ENCODE assay signal across 16 cellular contexts in the genomic region with DNA sequence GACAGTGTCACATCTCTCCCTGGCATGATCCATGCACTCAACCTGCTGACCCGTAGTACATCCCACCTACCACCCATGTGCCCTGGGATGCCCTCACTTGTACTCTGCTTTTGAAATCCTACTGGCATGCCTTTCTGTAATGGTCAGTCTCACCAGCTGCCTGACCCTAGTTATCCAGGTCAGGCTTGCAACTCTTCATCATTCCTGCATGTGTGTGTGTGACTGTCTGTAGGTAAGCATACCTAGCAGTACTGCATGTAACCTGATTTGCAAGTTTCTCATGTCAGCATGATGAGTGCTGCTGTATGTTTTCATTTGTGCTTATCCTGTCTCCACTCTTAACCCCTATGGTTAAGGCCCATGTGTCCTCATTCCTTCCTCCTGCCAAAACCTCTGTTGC.
A peak's percentile ranks its signal among the peaks of the same experiment; 100 is the strongest.
DNase-seq lines count a peak whose midpoint lies in the region; ATAC-seq and TF ChIP-seq lines count a peak whose summit lies in the region.
"Had no signal": no experiment of that assay in that cellular context is flagged by ENCODE, and none has a peak within 500 bp of the region (broad histone marks: within the 10 kb centered on the region; RNA-seq: fewer than 3 reads in every experiment).

No MANE protein-coding gene starts in this region.

- WGBS in IMR-90 (ENCODE audit: extremely low coverage in 2 of 2, insufficient read length in 1 of 2), 2 experiments: no CpG with 5 or more reads among the region's 1 CpG
- 54 to 79% (median 70%) methylated on average over 1 of the region's 1 CpG for WGBS in heart left ventricle, 4 donors

- dilution Hi-C loops in IMR-90 (cut with HindIII; ENCODE audit: low sequenced_read_pairs, unreplicated experiment): no loop called here

- CTCF ChIA-PET in IMR-90 (lab: Yijun Ruan, JAX): no interaction called here

- H4K91ac ChIP-seq in IMR-90 (ENCODE audit: insufficient read depth, low read depth, low read length): no peak overlapping the region

- H3K27ac ChIP-seq in IMR-90 (ENCODE audit: insufficient read depth, low read length) (no peak overlapping the region), caudate nucleus (ENCODE audit: low read depth, low read length) (peak overlapping the region; percentile 21), neural progenitor cell (no peak overlapping the region), heart left ventricle (no peak overlapping the region)

- H2AK9ac ChIP-seq in IMR-90 (replicated peaks; ENCODE audit: low read depth, low read length, poor library complexity): peak overlapping the region; percentile 90

- H4K20me1 ChIP-seq in IMR-90 (ENCODE audit: insufficient read depth, low read length): no peaks in the 10 kb centered on the region
- no peaks in the 10 kb centered on the region for H4K20me1 ChIP-seq in neural progenitor cell (ENCODE audit: low read depth)

- no peak for TF ChIP-seq RAD21 in IMR-90 (IDR thresholded peaks at IDR 0.05; ENCODE audit: low read length)

- H2AFZ ChIP-seq in IMR-90 (replicated peaks; ENCODE audit: low read length, poor library complexity) (peak overlapping the region; percentile 8), neural progenitor cell (replicated peaks) (no peak overlapping the region)
- H2AFZ ChIP-seq: GM23338 had no signal

- no TSS peak for BruUV-seq in IMR-90 (replicated peaks; lab: Mats Ljungman, UMichigan)

- POLR2A ChIA-PET in IMR-90 (lab: Charles Lee; ENCODE audit: unreplicated experiment): no interaction called here

- no peaks in the 10 kb centered on the region for H3K79me1 ChIP-seq in IMR-90 (ENCODE audit: low read depth in 1 of 2, low read length in 2 of 2)

- no peak overlapping the region for H2BK15ac ChIP-seq in IMR-90 (ENCODE audit: low read depth, low read length)

- H3K27ac Mint-ChIP-seq in neural progenitor cell: no peak overlapping the region
- H3K27ac Mint-ChIP-seq in activated T-cell treated with anti-CD3 and anti-CD28 coated beads, Interleukin-2, amount 50 U/mL, for 72 hours: no peak overlapping the region
- H3K27ac Mint-ChIP-seq: B cell; CD4-positive, alpha-beta T cell; GM23338 had no signal

- TF ChIP-seq CTCF in IMR-90 (conservative IDR thresholded peaks at IDR 0.05; ENCODE audit: low read depth, low read length): no peak
- TF ChIP-seq CTCF in neural progenitor cell (IDR thresholded peaks at IDR 0.05): no peak
- TF ChIP-seq CTCF in heart left ventricle (IDR thresholded peaks at IDR 0.05): no peak

- H3K36me3 ChIP-seq in IMR-90 (ENCODE audit: control insufficient read depth, insufficient read depth, low read length) (no peaks in the 10 kb centered on the region), neural progenitor cell (no peaks in the 10 kb centered on the region), heart left ventricle (no peaks in the 10 kb centered on the region)

- H3K4me2 ChIP-seq in IMR-90 (ENCODE audit: low read depth, low read length): no peak overlapping the region
- H3K4me2 ChIP-seq in neural progenitor cell: no peak overlapping the region
- H3K4me2 ChIP-seq: GM23338 had no signal

- H3K4me3 Mint-ChIP-seq in neural progenitor cell: peak overlapping the region; percentile 6
- H3K4me3 Mint-ChIP-seq in activated T-cell treated with anti-CD3 and anti-CD28 coated beads, Interleukin-2, amount 50 U/mL, for 72 hours: no peak overlapping the region
- H3K4me3 Mint-ChIP-seq: B cell, GM23338 had no signal

- H3K9ac ChIP-seq in IMR-90 (ENCODE audit: low read depth, low read length) (no peak overlapping the region), neural progenitor cell (no peak overlapping the region)

- no peaks in the 10 kb centered on the region for H3K27me3 Mint-ChIP-seq in neural progenitor cell (ENCODE audit: insufficient read depth, low read depth)
- peaks cover 35% of the 10 kb centered on the region for H3K27me3 Mint-ChIP-seq in activated T-cell treated with anti-CD3 and anti-CD28 coated beads, Interleukin-2, amount 50 U/mL, for 72 hours (ENCODE audit: low read depth)

- H3K9me3 ChIP-seq in IMR-90 (ENCODE audit: control insufficient read depth, insufficient read depth, low read length): no peaks in the 10 kb centered on the region
- no peaks in the 10 kb centered on the region for H3K9me3 ChIP-seq in neural progenitor cell (ENCODE audit: low read depth)
- H3K9me3 ChIP-seq in heart left ventricle: no peaks in the 10 kb centered on the region

- H3K9me1 ChIP-seq in IMR-90 (ENCODE audit: insufficient read depth, low read length): no peaks in the 10 kb centered on the region

- H3K9me3 Mint-ChIP-seq in neural progenitor cell: no peaks in the 10 kb centered on the region
- peaks cover 0 to 2% of the 10 kb centered on the region in 2 donors for H3K9me3 Mint-ChIP-seq in activated T-cell treated with anti-CD3 and anti-CD28 coated beads, Interleukin-2, amount 50 U/mL, for 72 hours
- H3K9me3 Mint-ChIP-seq: CD4-positive, alpha-beta T cell; GM23338 had no signal

- ATAC-seq in IMR-90 (ENCODE audit: low read depth) (no peak), heart left ventricle (no peak)
- ATAC-seq in activated T-cell treated with anti-CD3 and anti-CD28 coated beads, Interleukin-2, amount 50 U/mL, for 72 hours (replicated peaks in 1 of 2): no peak
- ATAC-seq: GM23338 had no signal

- no peak overlapping the region for H2BK120ac ChIP-seq in IMR-90 (ENCODE audit: low read depth, low read length)

- in situ Hi-C loops in IMR-90 (cut with MboI; ENCODE audit: low sequenced_read_pairs): no loop called here

- no peaks in the 10 kb centered on the region for H3K4me1 ChIP-seq in IMR-90 (ENCODE audit: control insufficient read depth, insufficient read depth, low read length)
- peaks cover 20% of the 10 kb centered on the region for H3K4me1 ChIP-seq in neural progenitor cell
- H3K4me1 ChIP-seq in heart left ventricle: peaks cover 0 to 25% (median 7%) of the 10 kb centered on the region in 12 donors

- H2BK5ac ChIP-seq in IMR-90 (ENCODE audit: low read depth, low read length, poor library complexity, severe bottlenecking): no peak overlapping the region

- no peak overlapping the region for H4K8ac ChIP-seq in IMR-90 (ENCODE audit: low read depth in 2 of 2, low read length in 2 of 2)

- intact Hi-C loops in IMR-90 (cut with micrococcal nuclease): no loop called here
- intact Hi-C loops in heart left ventricle (cut with DNase I): loop anchor here in 1 of 10 donors (10.0 kb wide), 1 partner anchor 57 kb away; no protein-coding TSS in a partner anchor

- H4K5ac ChIP-seq in IMR-90 (ENCODE audit: low read depth, low read length): no peak overlapping the region

- no peak for TF ChIP-seq POLR2A in IMR-90 (IDR thresholded peaks at IDR 0.05; ENCODE audit: low read depth, low read length)
- TF ChIP-seq POLR2A in heart left ventricle (IDR thresholded peaks at IDR 0.05): no peak

- peaks cover 35% of the 10 kb centered on the region for H3K4me1 Mint-ChIP-seq in neural progenitor cell
- peaks cover 9% of the 10 kb centered on the region for H3K4me1 Mint-ChIP-seq in activated T-cell treated with anti-CD3 and anti-CD28 coated beads, Interleukin-2, amount 50 U/mL, for 72 hours (ENCODE audit: low read depth)

- DNase-seq in IMR-90: no peak
- DNase-seq in caudate nucleus (lab: John Stamatoyannopoulos, UW): no peak
- DNase-seq in neural progenitor cell (ENCODE audit: low spot score): no peak
- DNase-seq in NK-92 treated with Interleukin-12 subunit alpha and Interleukin-12 subunit beta, amount 100 ng/mL, for 24 hours (lab: John Stamatoyannopoulos, UW): no peak
- DNase-seq in heart left ventricle: no peak
- no peak for DNase-seq in NCI-H2081 (lab: John Stamatoyannopoulos, UW)
- no peak for DNase-seq in activated T-cell treated with anti-CD3 and anti-CD28 coated beads, Interleukin-2, amount 50 U/mL, for 72 hours
- DNase-seq: C1 segment of cervical spinal cord; Calu3; CD4-positive, alpha-beta T cell; DMS 273 treated with DMSO at 0.1 percent for 48 hours; DMS79 treated with DMSO at 0.1 percent for 48 hours; GDM1; H7 had no signal

- no peak overlapping the region for H3K4ac ChIP-seq in IMR-90 (ENCODE audit: low read depth, low read length)

- no peak overlapping the region for H3K23ac ChIP-seq in IMR-90 (ENCODE audit: low read depth, low read length)

- H3K4me3 ChIP-seq in IMR-90 (ENCODE audit: insufficient read depth, low read depth, low read length) (no peak overlapping the region), neural progenitor cell (no peak overlapping the region), heart left ventricle (no peak overlapping the region)
- H3K4me3 ChIP-seq: GM23338 had no signal

- no peak overlapping the region for H3K56ac ChIP-seq in IMR-90 (ENCODE audit: extremely low read depth, insufficient read depth, low read length)

- no peaks in the 10 kb centered on the region for H3K79me2 ChIP-seq in neural progenitor cell (ENCODE audit: low read depth)

- H3K18ac ChIP-seq in IMR-90 (ENCODE audit: low read depth, low read length): no peak overlapping the region

- H2AK5ac ChIP-seq in IMR-90 (ENCODE audit: low read depth, low read length): no peak overlapping the region

- H3K27me3 ChIP-seq in IMR-90 (ENCODE audit: control insufficient read depth, insufficient read depth, low read length): no peaks in the 10 kb centered on the region
- H3K27me3 ChIP-seq in neural progenitor cell: no peaks in the 10 kb centered on the region
- H3K27me3 ChIP-seq in heart left ventricle: no peaks in the 10 kb centered on the region

- H3K14ac ChIP-seq in IMR-90 (replicated peaks; ENCODE audit: low read depth, low read length): no peak overlapping the region

- H3F3A ChIP-seq in neural progenitor cell (ENCODE audit: low read depth): peaks cover 5% of the 10 kb centered on the region

- peaks cover 28% of the 10 kb centered on the region for H3K36me3 Mint-ChIP-seq in neural progenitor cell
- peaks cover 0 to 3% of the 10 kb centered on the region in 2 donors for H3K36me3 Mint-ChIP-seq in activated T-cell treated with anti-CD3 and anti-CD28 coated beads, Interleukin-2, amount 50 U/mL, for 72 hours (ENCODE audit: insufficient read depth in 2 of 2)

- H2BK20ac ChIP-seq in IMR-90 (ENCODE audit: low read depth, low read length): no peak overlapping the region

TF ChIP-seq in IMR-90, 13 proteins besides CTCF, POLR2A, EP300 and RAD21 (continues in another document):
- no peak for TF ChIP-seq CEBPB (IDR thresholded peaks at IDR 0.05; ENCODE audit: low read depth, low read length)
- no peak for TF ChIP-seq SMC3 (IDR thresholded peaks at IDR 0.05; ENCODE audit: low read depth, low read length)
- no peak for TF ChIP-seq BHLHE40 (IDR thresholded peaks at IDR 0.05; ENCODE audit: low read depth, low read length)
- TF ChIP-seq, protein P1, sequence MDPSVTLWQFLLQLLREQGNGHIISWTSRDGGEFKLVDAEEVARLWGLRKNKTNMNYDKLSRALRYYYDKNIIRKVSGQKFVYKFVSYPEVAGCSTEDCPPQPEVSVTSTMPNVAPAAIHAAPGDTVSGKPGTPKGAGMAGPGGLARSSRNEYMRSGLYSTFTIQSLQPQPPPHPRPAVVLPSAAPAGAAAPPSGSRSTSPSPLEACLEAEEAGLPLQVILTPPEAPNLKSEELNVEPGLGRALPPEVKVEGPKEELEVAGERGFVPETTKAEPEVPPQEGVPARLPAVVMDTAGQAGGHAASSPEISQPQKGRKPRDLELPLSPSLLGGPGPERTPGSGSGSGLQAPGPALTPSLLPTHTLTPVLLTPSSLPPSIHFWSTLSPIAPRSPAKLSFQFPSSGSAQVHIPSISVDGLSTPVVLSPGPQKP (IDR thresholded peaks at IDR 0.05; ENCODE audit: borderline replicate concordance, low read depth, low read length): no peak
- no peak for TF ChIP-seq RCOR1 (IDR thresholded peaks at IDR 0.05; ENCODE audit: insufficient replicate concordance, low read length)
- no peak for TF ChIP-seq NFE2L2 (IDR thresholded peaks at IDR 0.05; ENCODE audit: low read depth, low read length)
